21 cellular contexts compared by ENCODE assay signal in the genomic region with DNA sequence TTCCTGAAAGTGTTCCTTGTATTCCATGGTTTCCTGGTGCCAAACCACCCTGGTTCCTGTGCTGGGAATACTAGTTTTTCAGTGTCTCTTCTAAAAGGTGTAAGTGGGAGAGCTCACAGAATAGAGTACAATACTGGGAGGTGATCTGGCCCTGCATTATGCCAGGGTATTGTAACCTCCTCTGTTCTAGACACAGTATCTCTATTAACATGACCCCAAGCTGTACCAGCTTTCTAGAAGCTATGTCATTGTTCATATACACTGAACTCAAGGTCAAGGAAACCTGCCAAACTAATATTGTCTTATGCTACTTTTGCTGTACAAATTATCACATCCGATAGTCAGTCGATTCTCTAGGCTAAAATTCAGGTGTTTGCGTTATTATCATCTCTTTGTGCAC.
"Had no signal": no experiment of that assay in that cellular context is flagged by ENCODE, and none has a peak within 500 bp of the region (broad histone marks: within the 10 kb centered on the region; RNA-seq: fewer than 3 reads in every experiment).

No MANE protein-coding gene starts in this region.

- H3K27ac ChIP-seq: esophagus squamous epithelium, left ventricle myocardium inferior, ovary, testis, tibial nerve, upper lobe of right lung had no signal

- DNase-seq: cerebellar nuclear complex; effector memory CD8-positive, alpha-beta T cell; esophagus squamous epithelium; foreskin fibroblast; immature natural killer cell; left ventricle myocardium inferior; mesendoderm; naive B cell; ovary; right cardiac atrium; stimulated activated CD4-positive, alpha-beta T cell treated with anti-CD3 and anti-CD28 coated beads, Interleukin-4, amount 100 ng/mL, for 1 hour; stimulated activated CD8-positive, alpha-beta memory T cell treated with anti-CD3 and anti-CD28 coated beads, Interleukin-4, amount 100 ng/mL, for 48 hours; stimulated activated naive CD8-positive, alpha-beta T cell treated with anti-CD3 and anti-CD28 coated beads, Interleukin-15, amount 100 ng/mL, for 72 hours; testis; upper lobe of right lung had no signal

- H3K27me3 Mint-ChIP-seq: effector memory CD8-positive, alpha-beta T cell; naive B cell had no signal

- H3K4me2 ChIP-seq: smooth muscle cell had no signal

- H3K27me3 ChIP-seq: esophagus squamous epithelium, gastroesophageal sphincter, ovary, testis, tibial nerve, upper lobe of right lung had no signal

- H3K36me3 ChIP-seq: esophagus squamous epithelium, ovary, upper lobe of right lung had no signal

- H3K27ac Mint-ChIP-seq: dendritic cell treated with granulocyte-macrophage colony-stimulating factor and Interleukin-4, amounts not matched to agents 40 ng/mL and 50 ng/mL, for 4 days; effector memory CD8-positive, alpha-beta T cell; immature natural killer cell; stimulated activated effector memory CD8-positive, alpha-beta T cell treated with anti-CD3 and anti-CD28 coated beads, Interleukin-12 subunit alpha, Interleukin-12 subunit beta, amount 100 ng/mL, for 72 hours had no signal

- H3K9me3 Mint-ChIP-seq: dendritic cell treated with granulocyte-macrophage colony-stimulating factor and Interleukin-4, amounts not matched to agents 40 ng/mL and 50 ng/mL, for 4 days; immature natural killer cell; naive B cell; stimulated activated effector memory CD8-positive, alpha-beta T cell treated with anti-CD3 and anti-CD28 coated beads, Interleukin-12 subunit alpha, Interleukin-12 subunit beta, amount 100 ng/mL, for 72 hours; stimulated activated naive CD8-positive, alpha-beta T cell treated with anti-CD3 and anti-CD28 coated beads, Interleukin-15, amount 100 ng/mL, for 72 hours had no signal

- H3K4me3 ChIP-seq: esophagus squamous epithelium, gastroesophageal sphincter, left ventricle myocardium inferior, lung, ovary, smooth muscle cell, testis, tibial nerve, upper lobe of right lung had no signal

- H3K4me3 Mint-ChIP-seq: dendritic cell treated with granulocyte-macrophage colony-stimulating factor and Interleukin-4, amounts not matched to agents 40 ng/mL and 50 ng/mL, for 4 days; effector memory CD8-positive, alpha-beta T cell; immature natural killer cell; stimulated activated effector memory CD8-positive, alpha-beta T cell treated with anti-CD3 and anti-CD28 coated beads, Interleukin-12 subunit alpha, Interleukin-12 subunit beta, amount 100 ng/mL, for 72 hours; stimulated activated naive CD8-positive, alpha-beta T cell treated with anti-CD3 and anti-CD28 coated beads, Interleukin-15, amount 100 ng/mL, for 72 hours had no signal

- H3K9me3 ChIP-seq: esophagus squamous epithelium, gastroesophageal sphincter, left ventricle myocardium inferior, ovary, testis, tibial nerve, upper lobe of right lung had no signal
